8 cellular contexts compared by ENCODE assay signal in genomic region chr2:68908392-68908970, GRCh38. TPM values are rescaled to one million over a fixed set of nuclear protein-coding genes. Genes with fewer than 3 reads are reported as not detected.
A peak's percentile ranks its signal among the peaks of the same experiment; 100 is the strongest.
DNase-seq lines count a peak whose midpoint lies in the region; ATAC-seq and TF ChIP-seq lines count a peak whose summit lies in the region.

No MANE protein-coding gene starts in this region.

- intact Hi-C loops in CD4-positive, alpha-beta T cell (cut with DNase I, micrococcal nuclease) = loop anchor here (1.0 to 5.0 kb wide), 5 partner anchors 70 to 445 kb away; no protein-coding TSS in a partner anchor

- H3K4me1 Mint-ChIP-seq in CD4-positive, alpha-beta T cell (ENCODE audit: low read depth) = peaks cover 36% of the 10 kb centered on the region

- peak; percentile 98 for ATAC-seq in CD4-positive, alpha-beta T cell (ENCODE audit: poor library complexity)
- peak; percentile 92 for ATAC-seq in GM19455 (IDR thresholded peaks at IDR 0.05; ENCODE audit: unreplicated experiment)
- peak; percentile 92 for ATAC-seq in HG03521 (IDR thresholded peaks at IDR 0.05; ENCODE audit: unreplicated experiment)

- CTCF ChIA-PET in CD4-positive, alpha-beta T cell (lab: Charles Lee) = interaction anchor here (1.0 to 3.2 kb wide), 11 partner anchors 17 to 467 kb away, joined by 3 to 16 read pairs (median 7); no protein-coding TSS in a partner anchor

- H3K27me3 Mint-ChIP-seq in CD4-positive, alpha-beta T cell = no peaks in the 10 kb centered on the region

- DNase-seq in CD4-positive, alpha-beta T cell = peak; percentile 63 to 85 (median 77)
- DNase-seq in NOMO-1 treated with DMSO at 0.1 percent for 48 hours (lab: John Stamatoyannopoulos, UW; ENCODE audit: unreplicated experiment) = peak; percentile 94
- DNase-seq in activated CD8-positive, alpha-beta memory T cell treated with anti-CD3 and anti-CD28 coated beads, Interleukin-2, amount 50 U/mL, for 24 hours (ENCODE audit: extremely low read depth) = peak; percentile 63
- peak; percentile 85 for DNase-seq in fibroblast of pulmonary artery (ENCODE audit: low read depth)
- DNase-seq in pulmonary artery endothelial cell (ENCODE audit: low read depth, low spot score) = peak; percentile 67
- no peak for DNase-seq in NCI-H187 (lab: John Stamatoyannopoulos, UW)

- TF ChIP-seq CTCF in CD4-positive, alpha-beta T cell (IDR thresholded peaks at IDR 0.05) = no peak
- TF ChIP-seq CTCF in fibroblast of pulmonary artery (IDR thresholded peaks at IDR 0.05; ENCODE audit: low read length, missing control alignments) = no peak

- no peaks in the 10 kb centered on the region for H3K9me3 ChIP-seq in CD4-positive, alpha-beta T cell (ENCODE audit: control insufficient read depth, low read length)

- H3K27me3 ChIP-seq in CD4-positive, alpha-beta T cell (ENCODE audit: control insufficient read depth, insufficient read depth, low read length) = no peaks in the 10 kb centered on the region

- H3K27ac Mint-ChIP-seq in CD4-positive, alpha-beta T cell = peak overlapping the region; percentile 64

- no peak overlapping the region for H3K4me3 ChIP-seq in fibroblast of pulmonary artery (replicated peaks; ENCODE audit: low read depth, low read length)

- no peaks in the 10 kb centered on the region for H3K36me3 Mint-ChIP-seq in CD4-positive, alpha-beta T cell (ENCODE audit: low read depth)

- H3K27ac ChIP-seq in CD4-positive, alpha-beta T cell (ENCODE audit: low read depth, low read length) = peak overlapping the region; percentile 41

- H3K9me3 Mint-ChIP-seq in CD4-positive, alpha-beta T cell = no peaks in the 10 kb centered on the region

- POLR2A ChIA-PET in CD4-positive, alpha-beta T cell (lab: Charles Lee) = interaction anchor here (0.6 to 3.2 kb wide), 26 partner anchors 12 to 445 kb away, joined by 3 to 27 read pairs (median 6); partner anchors contain the start of genes APLF, ARHGAP25 and FBXO48

- peak overlapping the region; percentile 39 for H3K4me3 Mint-ChIP-seq in CD4-positive, alpha-beta T cell

RNA-seq across cellular contexts. Expression of gene BMP10, which starts 37.3 kb away (rescaled TPM):
- not detected for total RNA-seq in CD4-positive, alpha-beta T cell
- not detected in 2 replicates for total RNA-seq in pulmonary artery endothelial cell

RNA-seq across cellular contexts. Expression of gene GKN2, which starts 44.2 kb away (rescaled TPM):
- not detected for total RNA-seq in CD4-positive, alpha-beta T cell
- total RNA-seq in pulmonary artery endothelial cell = not detected in 2 replicates

Comparison
In these comparisons a context has a peak if more than half of its experiments do, and no peak if none do; other contexts are left out.
1. DNase-seq: peak in CD4-positive, alpha-beta T cell (10 of 10), NOMO-1 treated with DMSO at 0.1 percent for 48 hours (single experiment), activated CD8-positive, alpha-beta memory T cell treated with anti-CD3 and anti-CD28 coated beads, Interleukin-2, amount 50 U/mL, for 24 hours (single experiment), fibroblast of pulmonary artery (single experiment) and pulmonary artery endothelial cell (single experiment); none in NCI-H187 (0 of 2).
2. Peak in every context shown above with its lines, with median percentiles within 50 percentile points of each other: ATAC-seq.